ENCODE assay signal across 8 cellular contexts in genomic region chr16:4184038-4184702, GRCh38. TPM values are rescaled to one million over a fixed set of nuclear protein-coding genes. Genes with fewer than 3 reads are reported as not detected.
DNase-seq lines count a peak whose midpoint lies in the region; ATAC-seq and TF ChIP-seq lines count a peak whose summit lies in the region.

No MANE protein-coding gene starts in this region.

- H3K4me1 Mint-ChIP-seq in naive thymus-derived CD4-positive, alpha-beta T cell, result peaks cover 5 to 12% (median 6%) of the 10 kb centered on the region in 7 donors

- H3K4me3 ChIP-seq in BLaER1 (peak overlapping the region; percentile 76), KMS-11 (IDR thresholded peaks at IDR 0.05; ENCODE audit: insufficient read depth, low read depth, low read length) (no peak overlapping the region), dorsolateral prefrontal cortex (peak overlapping the region; percentile 54 to 92 (median 77))
- peak overlapping the region; percentile 65 for H3K4me3 ChIP-seq in naive thymus-derived CD4-positive, alpha-beta T cell (ENCODE audit: low read length)

- no peaks in the 10 kb centered on the region for H3K79me2 ChIP-seq in KMS-11 (ENCODE audit: insufficient read depth, low read depth)

- peak overlapping the region; percentile 72 for H2AFZ ChIP-seq in KMS-11 (ENCODE audit: low read depth)

- H3K9ac ChIP-seq in BLaER1 (peak overlapping the region; percentile 91), KMS-11 (peak overlapping the region; percentile 92; the same call in 1 of the 2 replicates)

- H3K9me3 ChIP-seq in BLaER1, result no peaks in the 10 kb centered on the region
- H3K9me3 ChIP-seq in naive thymus-derived CD4-positive, alpha-beta T cell (ENCODE audit: control insufficient read depth in 2 of 3, low read length in 3 of 3), result no peaks in the 10 kb centered on the region

- H3K27ac Mint-ChIP-seq in naive thymus-derived CD4-positive, alpha-beta T cell, result peak overlapping the region in 4 of 9 donors; percentile 48 to 78 (median 70)

- H3K36me3 ChIP-seq in BLaER1 (no peaks in the 10 kb centered on the region), KMS-11 (ENCODE audit: insufficient read depth) (no peaks in the 10 kb centered on the region)
- no peaks in the 10 kb centered on the region for H3K36me3 ChIP-seq in naive thymus-derived CD4-positive, alpha-beta T cell (ENCODE audit: control insufficient read depth in 2 of 3, insufficient read depth in 3 of 3, low read length in 3 of 3)

- peak overlapping the region; percentile 92 for H3K4me2 ChIP-seq in BLaER1
- peak overlapping the region; percentile 77 for H3K4me2 ChIP-seq in KMS-11

- peaks cover 48% of the 10 kb centered on the region for H3K4me1 ChIP-seq in BLaER1
- H3K4me1 ChIP-seq in KMS-11 (ENCODE audit: low read depth, poor library complexity, severe bottlenecking), result peaks cover 5% of the 10 kb centered on the region
- H3K4me1 ChIP-seq in naive thymus-derived CD4-positive, alpha-beta T cell (ENCODE audit: control insufficient read depth in 2 of 2, insufficient read depth in 2 of 2, low read length in 2 of 2), result no peaks in the 10 kb centered on the region

- no peaks in the 10 kb centered on the region for H3K27me3 ChIP-seq in BLaER1
- H3K27me3 ChIP-seq in KMS-11 (ENCODE audit: insufficient read depth, low read depth), result no peaks in the 10 kb centered on the region
- no peaks in the 10 kb centered on the region for H3K27me3 ChIP-seq in dorsolateral prefrontal cortex
- no peaks in the 10 kb centered on the region for H3K27me3 ChIP-seq in naive thymus-derived CD4-positive, alpha-beta T cell (ENCODE audit: control insufficient read depth in 2 of 2, insufficient read depth in 2 of 2, low read length in 2 of 2)

- peaks cover 0 to 18% (median 0%) of the 10 kb centered on the region in 5 donors for H3K27me3 Mint-ChIP-seq in naive thymus-derived CD4-positive, alpha-beta T cell

- H4K20me1 ChIP-seq in BLaER1, result no peaks in the 10 kb centered on the region
- no peaks in the 10 kb centered on the region for H4K20me1 ChIP-seq in KMS-11 (ENCODE audit: insufficient read depth)

- H3K4me3 Mint-ChIP-seq in naive thymus-derived CD4-positive, alpha-beta T cell, result peak overlapping the region; percentile 61 to 95 (median 84)

- CTCF ChIA-PET in naive thymus-derived CD4-positive, alpha-beta T cell (lab: Charles Lee), result no interaction called here

- H3K27ac ChIP-seq in BLaER1 (peak overlapping the region; percentile 95), KMS-11 (peak overlapping the region; percentile 90; the same call in 1 of the 2 replicates), dorsolateral prefrontal cortex (peak overlapping the region in 51 of 59 donors; percentile 55 to 98 (median 94))
- H3K27ac ChIP-seq in naive thymus-derived CD4-positive, alpha-beta T cell (ENCODE audit: low read depth, low read length), result peak overlapping the region; percentile 62

- peak in 1 of 10 donors; percentile 51 for DNase-seq in dorsolateral prefrontal cortex
- DNase-seq in naive thymus-derived CD4-positive, alpha-beta T cell, result no peak
- DNase-seq in activated effector memory CD4-positive, alpha-beta T cell treated with Interleukin-2 at 50 U/mL for 16 hours, result no peak
- DNase-seq in stimulated activated CD8-positive, alpha-beta memory T cell treated with anti-CD3 and anti-CD28 coated beads, Interleukin-4, amount 100 ng/mL, for 48 hours, result no peak

- POLR2A ChIA-PET in naive thymus-derived CD4-positive, alpha-beta T cell (lab: Charles Lee), result interaction anchor here (1.0 kb wide), 1 partner anchor 69 kb away, joined by 3 read pairs; no protein-coding TSS in a partner anchor

- no peaks in the 10 kb centered on the region for H3K9me3 Mint-ChIP-seq in naive thymus-derived CD4-positive, alpha-beta T cell

- no peak for ATAC-seq in naive thymus-derived CD4-positive, alpha-beta T cell
- no peak for ATAC-seq in HG02852 (IDR thresholded peaks at IDR 0.05; ENCODE audit: unreplicated experiment)
- no peak for ATAC-seq in HG03571 (IDR thresholded peaks at IDR 0.05; ENCODE audit: unreplicated experiment)

- TF ChIP-seq CTCF in KMS-11 (conservative IDR thresholded peaks at IDR 0.05; ENCODE audit: low read depth, low read length) (no peak), dorsolateral prefrontal cortex (IDR thresholded peaks at IDR 0.05 in 54 of 56, conservative IDR thresholded peaks at IDR 0.05 in 2 of 56; ENCODE audit: low read depth in 1 of 56, partially characterized antibody in 56 of 56) (peak in 5 of 56 donors; percentile 1 to 31 (median 10))

- intact Hi-C loops in dorsolateral prefrontal cortex (cut with DNase I), result loop anchor here (5.0 to 10.0 kb wide), 5 partner anchors 67 to 221 kb away; partner anchors contain the start of gene ADCY9 (in 1 of the 2)
- intact Hi-C loops in naive thymus-derived CD4-positive, alpha-beta T cell (cut with micrococcal nuclease), result loop anchor here in 1 of 2 donors (5.0 to 10.0 kb wide), 2 partner anchors 67 to 131 kb away; partner anchors contain the start of genes ADCY9 and GLIS2

- H3K36me3 Mint-ChIP-seq in naive thymus-derived CD4-positive, alpha-beta T cell, result no peaks in the 10 kb centered on the region

RNA-seq across cellular contexts. Expression of gene SRL, which starts 57.7 kb away (rescaled TPM):
- total RNA-seq in dorsolateral prefrontal cortex, result 1 to 10 TPM in 71 of 120 experiments, under 1 TPM in 49; 0.42 to 4.2 (median 1.2) TPM
- total RNA-seq in naive thymus-derived CD4-positive, alpha-beta T cell, result not detected
- polyA plus RNA-seq in naive thymus-derived CD4-positive, alpha-beta T cell, result not detected
